10 cellular contexts compared by ENCODE assay signal in the genomic region with DNA sequence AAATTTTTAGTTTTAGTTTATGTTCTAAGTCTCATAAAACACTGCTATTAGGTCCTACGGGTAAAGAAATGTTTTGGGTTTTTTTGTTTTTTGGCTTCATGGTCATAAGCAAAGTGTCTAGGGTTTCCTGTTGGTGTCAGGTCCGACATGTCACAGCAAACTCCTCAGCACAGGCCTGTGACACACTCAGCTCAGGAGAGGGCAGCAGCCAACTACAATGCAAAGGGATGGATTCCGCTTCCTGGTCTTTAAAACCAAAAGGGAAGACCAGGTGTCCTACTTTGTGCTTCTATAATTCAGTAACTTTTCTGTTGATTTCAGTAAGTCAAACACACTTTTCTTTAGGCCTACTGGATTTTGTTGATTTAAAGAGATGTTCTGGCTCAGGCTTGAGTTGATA.
DNase-seq lines count a peak whose midpoint lies in the region; ATAC-seq and TF ChIP-seq lines count a peak whose summit lies in the region.
"Had no signal": no experiment of that assay in that cellular context is flagged by ENCODE, and none has a peak within 500 bp of the region (broad histone marks: within the 10 kb centered on the region; RNA-seq: fewer than 3 reads in every experiment).

No MANE protein-coding gene starts in this region.

- H3K27ac Mint-ChIP-seq in activated CD8-positive, alpha-beta memory T cell treated with anti-CD3 and anti-CD28 coated beads, Interleukin-2, amount 10 ng/mL, durations not matched to agents 7 days and 5 days, result no peak overlapping the region
- no peak overlapping the region for H3K27ac Mint-ChIP-seq in type B pancreatic cell
- H3K27ac Mint-ChIP-seq: CD4-positive, CD25-positive, alpha-beta regulatory T cell; stimulated activated naive CD8-positive, alpha-beta T cell treated with anti-CD3 and anti-CD28 coated beads, Interleukin-15, Interleukin-2, amounts not matched to agents 100 ng/mL and 50 ng/mL, for 24 hours had no signal

- ATAC-seq in activated CD8-positive, alpha-beta memory T cell treated with anti-CD3 and anti-CD28 coated beads, Interleukin-2, amount 10 ng/mL, durations not matched to agents 7 days and 5 days, result no peak
- ATAC-seq in Panc1 (peak; percentile 74; the same call in 1 of the 2 replicates), HG03457 (IDR thresholded peaks at IDR 0.05; ENCODE audit: unreplicated experiment) (no peak)

- peaks cover 38% of the 10 kb centered on the region for H3K27me3 Mint-ChIP-seq in activated CD8-positive, alpha-beta memory T cell treated with anti-CD3 and anti-CD28 coated beads, Interleukin-2, amount 10 ng/mL, durations not matched to agents 7 days and 5 days
- peaks cover 18% of the 10 kb centered on the region for H3K27me3 Mint-ChIP-seq in type B pancreatic cell

- no peaks in the 10 kb centered on the region for H3K36me3 ChIP-seq in Panc1 (ENCODE audit: control insufficient read depth, insufficient read depth, low read length)

- H3K4me1 Mint-ChIP-seq in activated CD8-positive, alpha-beta memory T cell treated with anti-CD3 and anti-CD28 coated beads, Interleukin-2, amount 10 ng/mL, durations not matched to agents 7 days and 5 days, result no peaks in the 10 kb centered on the region
- H3K4me1 Mint-ChIP-seq in type B pancreatic cell (ENCODE audit: unreplicated experiment), result peaks cover 29% of the 10 kb centered on the region
- H3K4me1 Mint-ChIP-seq: CD4-positive, CD25-positive, alpha-beta regulatory T cell had no signal

- H3K9me3 Mint-ChIP-seq in activated CD8-positive, alpha-beta memory T cell treated with anti-CD3 and anti-CD28 coated beads, Interleukin-2, amount 10 ng/mL, durations not matched to agents 7 days and 5 days (ENCODE audit: low read depth), result no peaks in the 10 kb centered on the region
- H3K9me3 Mint-ChIP-seq in type B pancreatic cell, result no peaks in the 10 kb centered on the region
- H3K9me3 Mint-ChIP-seq: stimulated activated naive CD8-positive, alpha-beta T cell treated with anti-CD3 and anti-CD28 coated beads, Interleukin-15, Interleukin-2, amounts not matched to agents 100 ng/mL and 50 ng/mL, for 24 hours had no signal

- CTCF ChIA-PET in activated CD8-positive, alpha-beta memory T cell treated with anti-CD3 and anti-CD28 coated beads, Interleukin-2, amount 10 ng/mL, durations not matched to agents 7 days and 5 days (lab: Charles Lee), result no interaction called here
- CTCF ChIA-PET in Panc1 (lab: Charles Lee), result no interaction called here

- BruUV-seq in Panc1 (replicated peaks; lab: Mats Ljungman, UMichigan), result no TSS peak

- peak; percentile 72 for TF ChIP-seq CTCF in Panc1 (IDR thresholded peaks at IDR 0.05)
- no peak for TF ChIP-seq CTCF in fibroblast of mammary gland (conservative IDR thresholded peaks at IDR 0.05; ENCODE audit: control insufficient read depth, insufficient read depth, low read depth, low read length)
- peak; percentile 36 for TF ChIP-seq CTCF in type B pancreatic cell (conservative IDR thresholded peaks at IDR 0.05)

- H3K36me3 Mint-ChIP-seq in activated CD8-positive, alpha-beta memory T cell treated with anti-CD3 and anti-CD28 coated beads, Interleukin-2, amount 10 ng/mL, durations not matched to agents 7 days and 5 days, result no peaks in the 10 kb centered on the region
- no peaks in the 10 kb centered on the region for H3K36me3 Mint-ChIP-seq in type B pancreatic cell
- H3K36me3 Mint-ChIP-seq: CD4-positive, CD25-positive, alpha-beta regulatory T cell had no signal

- H3K4me3 Mint-ChIP-seq in activated CD8-positive, alpha-beta memory T cell treated with anti-CD3 and anti-CD28 coated beads, Interleukin-2, amount 10 ng/mL, durations not matched to agents 7 days and 5 days, result no peak overlapping the region
- H3K4me3 Mint-ChIP-seq in type B pancreatic cell, result no peak overlapping the region
- H3K4me3 Mint-ChIP-seq: CD4-positive, CD25-positive, alpha-beta regulatory T cell; stimulated activated naive CD8-positive, alpha-beta T cell treated with anti-CD3 and anti-CD28 coated beads, Interleukin-15, Interleukin-2, amounts not matched to agents 100 ng/mL and 50 ng/mL, for 24 hours had no signal

- intact Hi-C loops in Panc1 (cut with micrococcal nuclease; ENCODE audit: unreplicated experiment), result no loop called here

- no peaks in the 10 kb centered on the region for H3K4me1 ChIP-seq in Panc1 (ENCODE audit: control insufficient read depth, insufficient read depth, low read length)

- in situ Hi-C loops in Panc1 (cut with HindIII; ENCODE audit: low pct_unique_long_range_greater_than_20kb, low sequenced_read_pairs), result no loop called here

- H3K27me3 ChIP-seq in Panc1 (ENCODE audit: control insufficient read depth, insufficient read depth, low read length), result peaks cover 48% of the 10 kb centered on the region

- DNase-seq in activated CD8-positive, alpha-beta memory T cell treated with anti-CD3 and anti-CD28 coated beads, Interleukin-2, amount 10 ng/mL, durations not matched to agents 7 days and 5 days, result peak; percentile 41
- DNase-seq in activated CD8-positive, alpha-beta memory T cell treated with anti-CD3 and anti-CD28 coated beads, Interleukin-2, amount 50 U/mL, for 48 hours, result no peak
- DNase-seq in Panc1 (ENCODE audit: low read depth, low spot score), result no peak
- peak; percentile 10 for DNase-seq in fibroblast of mammary gland (ENCODE audit: low read depth)
- peak; percentile 42 for DNase-seq in type B pancreatic cell (ENCODE audit: extremely low spot score, unreplicated experiment)
- no peak for DNase-seq in activated T-cell treated with anti-CD3 and anti-CD28 coated beads, Interleukin-2, amount 50 U/mL, for 1 hour
- no peak for DNase-seq in SHP77 (lab: John Stamatoyannopoulos, UW)
- DNase-seq: CD4-positive, CD25-positive, alpha-beta regulatory T cell had no signal

- H3K4me3 ChIP-seq in Panc1 (ENCODE audit: low read depth in 2 of 2, low read length in 2 of 2) (no peak overlapping the region), fibroblast of mammary gland (ENCODE audit: control insufficient read depth, low read depth, low read length) (no peak overlapping the region)

- no peaks in the 10 kb centered on the region for H3K9me3 ChIP-seq in Panc1 (ENCODE audit: control insufficient read depth, insufficient read depth, low read depth, low read length)

- POLR2A ChIA-PET in Panc1 (lab: Charles Lee), result no interaction called here

- no peak overlapping the region for H3K27ac ChIP-seq in Panc1 (ENCODE audit: low read length)

Comparison
In these comparisons a context has a peak if more than half of its experiments do, and no peak if none do; other contexts are left out.
1. DNase-seq: peak in activated CD8-positive, alpha-beta memory T cell treated with anti-CD3 and anti-CD28 coated beads, Interleukin-2, amount 10 ng/mL, durations not matched to agents 7 days and 5 days (single experiment), fibroblast of mammary gland (single experiment) and type B pancreatic cell (single experiment); none in activated CD8-positive, alpha-beta memory T cell treated with anti-CD3 and anti-CD28 coated beads, Interleukin-2, amount 50 U/mL, for 48 hours (single experiment), Panc1 (single experiment), activated T-cell treated with anti-CD3 and anti-CD28 coated beads, Interleukin-2, amount 50 U/mL, for 1 hour (single experiment) and SHP77 (0 of 2).